Comparison of ENCODE assay signal across 21 cellular contexts in the genomic region with DNA sequence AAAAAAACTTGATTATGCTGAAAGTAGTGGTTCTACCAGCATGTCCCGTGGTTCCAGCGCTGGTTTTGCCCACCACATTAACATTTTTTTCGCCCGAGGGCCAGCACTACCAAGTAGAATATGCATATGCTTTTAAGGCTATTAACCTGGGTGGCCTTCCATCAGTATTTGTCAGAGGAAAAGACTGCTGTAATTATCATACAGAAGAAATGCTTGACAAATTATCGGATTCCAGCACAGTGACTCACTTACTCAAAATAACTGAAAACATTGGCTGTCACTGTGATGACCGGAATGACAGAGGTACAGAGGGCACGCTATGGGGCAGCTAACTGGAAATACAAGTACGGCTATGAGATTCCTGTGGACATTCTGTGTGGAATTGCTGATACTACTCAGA. TPM values are rescaled to one million over a fixed set of nuclear protein-coding genes. Genes with fewer than 3 reads are reported as not detected.
DNase-seq lines count a peak whose midpoint lies in the region; ATAC-seq lines count a peak whose summit lies in the region.
"Had no signal": no experiment of that assay in that cellular context is flagged by ENCODE, and none has a peak within 500 bp of the region (broad histone marks: within the 10 kb centered on the region; RNA-seq: fewer than 3 reads in every experiment).

No MANE protein-coding gene starts in this region.

- H2BK120ac ChIP-seq in mesendoderm (ENCODE audit: low read depth, low read length), result no peak overlapping the region

- H4K8ac ChIP-seq in mesendoderm (ENCODE audit: low read depth, low read length), result no peak overlapping the region

- no peak overlapping the region for H2AK5ac ChIP-seq in mesendoderm (ENCODE audit: low read length)

- no peak overlapping the region for H3K9ac ChIP-seq in mesendoderm (ENCODE audit: low read length)

- no peaks in the 10 kb centered on the region for H3K27me3 ChIP-seq in mesendoderm (ENCODE audit: insufficient read depth, low read length, poor library complexity)
- H3K27me3 ChIP-seq: ovary had no signal

- H4K5ac ChIP-seq in mesendoderm (ENCODE audit: low read length), result no peak overlapping the region

- no peak overlapping the region for H3K27ac ChIP-seq in mesendoderm (ENCODE audit: low read depth, low read length)
- H3K27ac ChIP-seq: coronary artery, ovary had no signal

- H3K4me1 ChIP-seq in mesendoderm (ENCODE audit: control insufficient read depth, low read depth, low read length), result no peaks in the 10 kb centered on the region

- DNase-seq in Daoy (ENCODE audit: low read depth) (peak; percentile 8), LHCN-M2 (ENCODE audit: low read depth) (peak; percentile 0), dermis microvascular lymphatic vessel endothelial cell (ENCODE audit: low read depth in 2 of 2) (peak; percentile 54 to 62), mesendoderm (peak; percentile 61), NCI-H748 (lab: John Stamatoyannopoulos, UW; ENCODE audit: unreplicated experiment) (no peak), T-helper 1 cell (no peak)
- DNase-seq: activated CD4-positive, CD25-positive, alpha-beta regulatory T cell; COR-L47; erythroblast; NCI-H1048; NCI-H526; ovary; stimulated activated naive CD4-positive, alpha-beta T cell treated with Interleukin-2 at 50 U/mL for 16 hours; T-cell had no signal

- no peak overlapping the region for H3K4me3 ChIP-seq in mesendoderm (ENCODE audit: low read length)
- H3K4me3 ChIP-seq: coronary artery, ovary, smooth muscle cell had no signal

- H3K18ac ChIP-seq in mesendoderm (ENCODE audit: low read length), result no peak overlapping the region

- H3K79me2 ChIP-seq in mesendoderm (ENCODE audit: control insufficient read depth, insufficient read depth, low read length), result no peaks in the 10 kb centered on the region

- H2BK15ac ChIP-seq in mesendoderm (replicated peaks; ENCODE audit: low read depth), result no peak overlapping the region

- no peak overlapping the region for H3K56ac ChIP-seq in mesendoderm (ENCODE audit: low read length)

- no peaks in the 10 kb centered on the region for H3K79me1 ChIP-seq in mesendoderm (ENCODE audit: low read length)

- H3K36me3 ChIP-seq in mesendoderm (ENCODE audit: control insufficient read depth, insufficient read depth, low read length), result no peaks in the 10 kb centered on the region
- H3K36me3 ChIP-seq: ovary had no signal

- no CpG with 5 or more reads among the region's 8 CpGs for WGBS in mesendoderm (ENCODE audit: extremely low coverage, insufficient coverage, low lambda C conversion rate)

- no peak overlapping the region for H3K4me2 ChIP-seq in mesendoderm (ENCODE audit: low read length)
- H3K4me2 ChIP-seq: smooth muscle cell had no signal

- no peak overlapping the region for H3K4ac ChIP-seq in mesendoderm (ENCODE audit: low read depth, low read length)

- H3K23ac ChIP-seq in mesendoderm (ENCODE audit: low read length), result no peak overlapping the region

- H2BK5ac ChIP-seq in mesendoderm (ENCODE audit: low read length), result no peak overlapping the region

- ATAC-seq in GM19023 (IDR thresholded peaks at IDR 0.05; ENCODE audit: unreplicated experiment), result no peak
- ATAC-seq in GM19351 (IDR thresholded peaks at IDR 0.05; ENCODE audit: unreplicated experiment), result no peak
- ATAC-seq: activated T-helper 17 cell treated with anti-CD3 and anti-CD28 coated beads, Interleukin-2, amount 50 U/mL, for 72 hours; left lobe of liver; T-cell had no signal

RNA-seq across cellular contexts. Expression of a gene that starts 34.6 kb away (rescaled TPM):
- 38.6 and 45.5 TPM in 2 replicates for total RNA-seq in Daoy (2014; rRNA removed; shearing (Covaris generic))
- total RNA-seq in LHCN-M2 (2014; rRNA removed) (39.6 and 44.4 TPM in 2 replicates), dermis microvascular lymphatic vessel endothelial cell (15.7 and 17.6 TPM in 2 replicates)
- 20.9 TPM for polyA plus RNA-seq in LHCN-M2 (2012)
- 13.7 TPM for polyA plus RNA-seq in mesendoderm (2013, experiment 1 of 2)
- polyA plus RNA-seq in mesendoderm (2013, experiment 2 of 2), result 14.4 TPM

RNA-seq across cellular contexts. Expression of a gene that starts 41.1 kb away (rescaled TPM):
- total RNA-seq in Daoy (2014; rRNA removed; shearing (Covaris generic)), result 0.06 TPM in 1 of 2 replicates, not detected in the other
- total RNA-seq in LHCN-M2 (2014; rRNA removed) (under 0.01 TPM in 1 of 2 replicates, not detected in the other), dermis microvascular lymphatic vessel endothelial cell (not detected in 2 replicates)
- polyA plus RNA-seq in LHCN-M2 (2012), result not detected
- 0.03 TPM for polyA plus RNA-seq in mesendoderm (2013, experiment 1 of 2)
- polyA plus RNA-seq in mesendoderm (2013, experiment 2 of 2), result 0.01 TPM
- total RNA-seq: activated CD8-positive, alpha-beta memory T cell treated with anti-CD3 and anti-CD28 coated beads for 36 hours; activated T-helper 17 cell treated with anti-CD3 and anti-CD28 coated beads, Interleukin-2, amount 50 U/mL, for 72 hours had no signal
- polyA plus RNA-seq: smooth muscle cell had no signal

Comparison
In these comparisons a context has a peak if more than half of its experiments do, and no peak if none do; other contexts are left out.
1. DNase-seq: peak in Daoy (single experiment), LHCN-M2 (single experiment), dermis microvascular lymphatic vessel endothelial cell (2 of 2) and mesendoderm (single experiment); none in NCI-H748 (single experiment) and T-helper 1 cell (0 of 5).